Comparison of ENCODE assay signal across 3 cellular contexts in the genomic region with DNA sequence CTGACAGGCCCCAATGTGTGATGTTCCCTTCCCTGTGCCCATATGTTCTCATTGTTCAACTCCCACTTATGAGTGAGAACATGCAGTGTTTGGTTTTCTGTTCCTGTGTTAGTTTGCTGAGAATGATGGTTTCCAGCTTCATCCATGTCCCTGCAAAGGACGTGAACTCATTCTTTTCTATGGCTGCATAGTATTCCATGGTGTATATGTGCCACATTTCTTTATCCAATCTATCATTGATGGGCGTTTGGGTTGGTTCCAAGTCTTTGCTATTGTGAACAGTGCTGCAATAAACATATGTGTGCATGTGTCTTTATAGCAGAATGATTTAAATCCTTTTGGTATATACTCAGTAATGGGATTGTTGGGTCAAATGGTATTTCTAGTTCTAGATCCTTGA. TPM values are rescaled to one million over a fixed set of nuclear protein-coding genes. Genes with fewer than 3 reads are reported as not detected.
"Had no signal": no experiment of that assay in that cellular context is flagged by ENCODE, and none has a peak within 500 bp of the region (broad histone marks: within the 10 kb centered on the region; RNA-seq: fewer than 3 reads in every experiment).

No MANE protein-coding gene starts in this region.

RNA-seq across cellular contexts. Expression of a gene that starts 47.3 kb away (rescaled TPM):
- total RNA-seq: HT1080, IMR-90 had no signal
- polyA plus RNA-seq: IgD-negative memory B cell, IMR-90 had no signal
